In genomic region chr7:16626388-16626787, GRCh38 we compare ENCODE assay signal across 39 cellular contexts.
"Had no signal": no experiment of that assay in that cellular context is flagged by ENCODE, and none has a peak within 500 bp of the region (broad histone marks: within the 10 kb centered on the region; RNA-seq: fewer than 3 reads in every experiment).

No MANE protein-coding gene starts in this region.

- H3K27ac Mint-ChIP-seq: activated B cell treated with CpG ODN at 0.5 μM for 24 hours; activated CD4-positive, alpha-beta memory T cell treated with anti-CD3 and anti-CD28 coated beads for 36 hours; activated CD4-positive, alpha-beta T cell treated with anti-CD3 and anti-CD28 coated beads, Interleukin-2, amount 10 ng/mL, durations not matched to agents 24 days and 14 days; activated CD8-positive, alpha-beta T cell treated with anti-CD3 and anti-CD28 coated beads for 36 hours; activated naive CD4-positive, alpha-beta T cell treated with anti-CD3 and anti-CD28 coated beads for 36 hours; activated naive CD8-positive, alpha-beta T cell treated with anti-CD3 and anti-CD28 coated beads, Interleukin-2, amount 10 ng/mL, durations not matched to agents 7 days and 5 days; activated naive CD8-positive, alpha-beta T cell treated with anti-CD3 and anti-CD28 coated beads, Interleukin-2, amount 50 U/mL, for 24 hours; activated T-cell treated with anti-CD3 and anti-CD28 coated beads, Interleukin-2, amount 50 U/mL, for 72 hours; activated T-helper 1 cell treated with anti-CD3 and anti-CD28 coated beads, Interleukin-12 subunit alpha, Interleukin-12 subunit beta, Interleukin-2, Interleukin-4 antibody, amounts not matched to agents 30 ng/mL and 10 ng/mL and 1 ng/mL, durations not matched to agents 14 hours and 24 hours and 36 hours; activated T-helper 17 cell treated with anti-CD3 and anti-CD28 coated beads, Interleukin-2, amount 50 U/mL, for 72 hours; brain; T-helper 1 cell treated with Interleukin-12 subunit alpha and Interleukin-12 subunit beta and Interleukin-4 antibody, amounts not matched to agents 30 μg/mL and 1 μg/mL, for 36 hours; T-helper 2 cell treated with Interferon-gamma antibody and Interleukin-4, amounts not matched to agents 5 μg/mL and 100 μg/mL, for 36 hours had no signal

- H3K4me1 ChIP-seq: ascending aorta had no signal

- DNase-seq: activated B cell treated with CpG ODN at 0.5 μM for 24 hours; activated CD4-positive, alpha-beta memory T cell treated with anti-CD3 and anti-CD28 coated beads for 36 hours; activated CD4-positive, alpha-beta T cell treated with anti-CD3 and anti-CD28 coated beads for 4 hours; activated CD4-positive, alpha-beta T cell treated with anti-CD3 and anti-CD28 coated beads, Interleukin-2, amount 10 ng/mL, durations not matched to agents 24 days and 14 days; activated CD4-positive, alpha-beta T cell treated with anti-CD3 and anti-CD28 coated beads, Interleukin-2, amount 50 U/mL, for 1 hour; activated CD4-positive, alpha-beta T cell treated with anti-CD3 and anti-CD28 coated beads, Interleukin-2, amount 50 U/mL, for 4 hours; activated CD4-positive, CD25-positive, alpha-beta regulatory T cell treated with anti-CD3 and anti-CD28 coated beads, Interleukin-2, amount 50 U/mL, for 72 hours; activated CD8-positive, alpha-beta memory T cell treated with anti-CD3 and anti-CD28 coated beads, Interleukin-2, amount 50 U/mL, for 4 hours; activated CD8-positive, alpha-beta T cell treated with anti-CD3 and anti-CD28 coated beads for 36 hours; activated effector memory CD4-positive, alpha-beta T cell treated with anti-CD3 and anti-CD28 coated beads, Interleukin-2, amount 50 U/mL, for 16 hours; activated gamma-delta T cell treated with Interleukin-2 at 50 U/mL for 16 hours; activated naive CD4-positive, alpha-beta T cell; activated naive CD4-positive, alpha-beta T cell treated with anti-CD3 and anti-CD28 coated beads for 36 hours; activated naive CD4-positive, alpha-beta T cell treated with anti-CD3 and anti-CD28 coated beads, Interleukin-2, amount 50 U/mL, for 16 hours; activated naive CD8-positive, alpha-beta T cell treated with anti-CD3 and anti-CD28 coated beads, Interleukin-2, amount 10 ng/mL, durations not matched to agents 7 days and 5 days; activated naive CD8-positive, alpha-beta T cell treated with anti-CD3 and anti-CD28 coated beads, Interleukin-2, amount 50 U/mL, for 24 hours; activated T-cell treated with anti-CD3 and anti-CD28 coated beads for 4 hours; activated T-cell treated with anti-CD3 and anti-CD28 coated beads, Interleukin-2, amount 50 U/mL, for 1 hour; activated T-cell treated with anti-CD3 and anti-CD28 coated beads, Interleukin-2, amount 50 U/mL, for 4 hours; activated T-cell treated with anti-CD3 and anti-CD28 coated beads, Interleukin-2, amount 50 U/mL, for 72 hours; amygdala; anterior cingulate cortex; caudate nucleus; cerebellar nuclear complex; T-helper 1 cell; T-helper 2 cell; T-helper 9 cell had no signal

- ATAC-seq: activated CD8-positive, alpha-beta T cell treated with anti-CD3 and anti-CD28 coated beads for 36 hours; activated naive CD4-positive, alpha-beta T cell treated with anti-CD3 and anti-CD28 coated beads, Interleukin-2, amount 50 U/mL, for 72 hours; activated naive CD8-positive, alpha-beta T cell treated with anti-CD3 and anti-CD28 coated beads, Interleukin-2, amount 50 U/mL, for 24 hours; activated T-cell treated with anti-CD3 and anti-CD28 coated beads, Interleukin-2, amount 50 U/mL, for 4 hours; activated T-cell treated with anti-CD3 and anti-CD28 coated beads, Interleukin-2, amount 50 U/mL, for 72 hours; activated T-helper 17 cell treated with anti-CD3 and anti-CD28 coated beads, Interleukin-2, amount 50 U/mL, for 72 hours had no signal

- H3K27ac ChIP-seq: ascending aorta, cardiac muscle cell, VCaP had no signal

- H3K9me3 Mint-ChIP-seq: activated B cell treated with CpG ODN at 0.5 μM for 24 hours; activated CD4-positive, alpha-beta memory T cell treated with anti-CD3 and anti-CD28 coated beads for 36 hours; activated CD4-positive, alpha-beta T cell treated with anti-CD3 and anti-CD28 coated beads, Interleukin-2, amount 10 ng/mL, durations not matched to agents 24 days and 14 days; activated CD8-positive, alpha-beta T cell treated with anti-CD3 and anti-CD28 coated beads for 36 hours; activated naive CD4-positive, alpha-beta T cell treated with anti-CD3 and anti-CD28 coated beads for 36 hours; activated naive CD4-positive, alpha-beta T cell treated with anti-CD3 and anti-CD28 coated beads, Interleukin-2, amount 50 U/mL, for 72 hours; activated naive CD8-positive, alpha-beta T cell treated with anti-CD3 and anti-CD28 coated beads, Interleukin-2, amount 10 ng/mL, durations not matched to agents 7 days and 5 days; activated naive CD8-positive, alpha-beta T cell treated with anti-CD3 and anti-CD28 coated beads, Interleukin-2, amount 50 U/mL, for 24 hours; activated T-cell treated with anti-CD3 and anti-CD28 coated beads, Interleukin-2, amount 50 U/mL, for 4 hours; activated T-cell treated with anti-CD3 and anti-CD28 coated beads, Interleukin-2, amount 50 U/mL, for 72 hours; activated T-helper 1 cell treated with anti-CD3 and anti-CD28 coated beads, Interleukin-12 subunit alpha, Interleukin-12 subunit beta, Interleukin-2, Interleukin-4 antibody, amounts not matched to agents 30 ng/mL and 10 ng/mL and 1 ng/mL, durations not matched to agents 14 hours and 24 hours and 36 hours; activated T-helper 17 cell treated with anti-CD3 and anti-CD28 coated beads, Interleukin-2, amount 50 U/mL, for 72 hours; brain; central memory CD8-positive, alpha-beta T cell; T-helper 1 cell treated with Interleukin-12 subunit alpha and Interleukin-12 subunit beta and Interleukin-4 antibody, amounts not matched to agents 30 μg/mL and 1 μg/mL, for 36 hours; T-helper 2 cell treated with Interferon-gamma antibody and Interleukin-4, amounts not matched to agents 5 μg/mL and 100 μg/mL, for 36 hours had no signal

- H3K4me3 Mint-ChIP-seq: activated B cell treated with CpG ODN at 0.5 μM for 24 hours; activated CD4-positive, alpha-beta memory T cell treated with anti-CD3 and anti-CD28 coated beads for 36 hours; activated CD4-positive, alpha-beta T cell treated with anti-CD3 and anti-CD28 coated beads, Interleukin-2, amount 10 ng/mL, durations not matched to agents 24 days and 14 days; activated CD8-positive, alpha-beta T cell treated with anti-CD3 and anti-CD28 coated beads for 36 hours; activated naive CD4-positive, alpha-beta T cell treated with anti-CD3 and anti-CD28 coated beads for 36 hours; activated naive CD8-positive, alpha-beta T cell treated with anti-CD3 and anti-CD28 coated beads, Interleukin-2, amount 10 ng/mL, durations not matched to agents 7 days and 5 days; activated naive CD8-positive, alpha-beta T cell treated with anti-CD3 and anti-CD28 coated beads, Interleukin-2, amount 50 U/mL, for 24 hours; activated T-cell treated with anti-CD3 and anti-CD28 coated beads, Interleukin-2, amount 50 U/mL, for 4 hours; activated T-cell treated with anti-CD3 and anti-CD28 coated beads, Interleukin-2, amount 50 U/mL, for 72 hours; activated T-helper 1 cell treated with anti-CD3 and anti-CD28 coated beads, Interleukin-12 subunit alpha, Interleukin-12 subunit beta, Interleukin-2, Interleukin-4 antibody, amounts not matched to agents 30 ng/mL and 10 ng/mL and 1 ng/mL, durations not matched to agents 14 hours and 24 hours and 36 hours; activated T-helper 17 cell treated with anti-CD3 and anti-CD28 coated beads, Interleukin-2, amount 50 U/mL, for 72 hours; brain; central memory CD8-positive, alpha-beta T cell; T-helper 1 cell treated with Interleukin-12 subunit alpha and Interleukin-12 subunit beta and Interleukin-4 antibody, amounts not matched to agents 30 μg/mL and 1 μg/mL, for 36 hours; T-helper 2 cell treated with Interferon-gamma antibody and Interleukin-4, amounts not matched to agents 5 μg/mL and 100 μg/mL, for 36 hours had no signal

- H3K4me3 ChIP-seq: ascending aorta, cardiac muscle cell had no signal

- FAIRE-seq: bronchial epithelial cell, TTC549 had no signal

- H3K36me3 Mint-ChIP-seq: activated naive CD4-positive, alpha-beta T cell treated with anti-CD3 and anti-CD28 coated beads, Interleukin-2, amount 50 U/mL, for 72 hours had no signal

- H3K9me3 ChIP-seq: ascending aorta had no signal

- H3K27me3 ChIP-seq: ascending aorta, cardiac muscle cell had no signal

- H3K27me3 Mint-ChIP-seq: activated B cell treated with CpG ODN at 0.5 μM for 24 hours; activated CD4-positive, alpha-beta memory T cell treated with anti-CD3 and anti-CD28 coated beads for 36 hours; activated CD4-positive, alpha-beta T cell treated with anti-CD3 and anti-CD28 coated beads, Interleukin-2, amount 10 ng/mL, durations not matched to agents 24 days and 14 days; activated CD8-positive, alpha-beta T cell treated with anti-CD3 and anti-CD28 coated beads for 36 hours; activated naive CD8-positive, alpha-beta T cell treated with anti-CD3 and anti-CD28 coated beads, Interleukin-2, amount 10 ng/mL, durations not matched to agents 7 days and 5 days; activated naive CD8-positive, alpha-beta T cell treated with anti-CD3 and anti-CD28 coated beads, Interleukin-2, amount 50 U/mL, for 24 hours; activated T-helper 17 cell treated with anti-CD3 and anti-CD28 coated beads, Interleukin-2, amount 50 U/mL, for 72 hours; brain; central memory CD8-positive, alpha-beta T cell had no signal

- H3K4me1 Mint-ChIP-seq: activated B cell treated with CpG ODN at 0.5 μM for 24 hours; activated CD4-positive, alpha-beta T cell treated with anti-CD3 and anti-CD28 coated beads, Interleukin-2, amount 10 ng/mL, durations not matched to agents 24 days and 14 days; activated naive CD8-positive, alpha-beta T cell treated with anti-CD3 and anti-CD28 coated beads, Interleukin-2, amount 10 ng/mL, durations not matched to agents 7 days and 5 days; activated T-helper 17 cell treated with anti-CD3 and anti-CD28 coated beads, Interleukin-2, amount 50 U/mL, for 72 hours; central memory CD8-positive, alpha-beta T cell had no signal
